In the genomic region with DNA sequence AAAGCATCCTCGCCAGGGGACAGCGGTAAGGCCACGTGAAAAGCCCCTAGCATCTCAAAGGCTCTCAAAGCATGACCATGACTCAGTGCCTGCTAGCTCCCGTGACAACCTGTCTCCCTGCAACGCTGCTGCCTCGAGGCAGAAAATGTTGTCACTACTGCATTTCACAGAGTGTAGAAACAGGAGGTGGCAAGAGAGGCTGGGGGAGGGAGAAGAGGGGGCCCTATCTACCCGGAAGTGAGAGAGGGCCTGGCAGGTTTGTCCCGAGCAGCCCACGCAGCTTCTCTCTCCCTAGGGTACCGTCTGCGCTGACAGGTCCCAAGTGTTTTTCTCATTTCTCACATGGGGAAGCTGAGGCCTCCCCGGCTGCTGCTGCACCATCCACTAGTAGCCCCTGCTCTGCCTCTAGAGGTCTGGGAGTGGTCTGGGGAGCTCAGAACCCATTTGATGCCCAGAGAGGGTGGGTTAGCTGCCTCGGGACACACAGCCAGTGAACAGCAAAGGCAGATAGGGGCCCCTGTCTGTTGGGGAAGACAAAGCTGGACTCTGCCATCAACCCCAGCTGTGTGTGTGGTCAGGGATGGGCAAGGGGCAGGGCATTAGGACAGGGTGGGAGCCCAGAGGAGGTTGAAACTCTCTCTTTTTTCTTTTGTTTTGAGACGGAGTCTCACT, we compare ENCODE assay signal across 13 cellular contexts. TPM values are rescaled to one million over a fixed set of nuclear protein-coding genes. Genes with fewer than 3 reads are reported as not detected.
A peak's percentile ranks its signal among the peaks of the same experiment; 100 is the strongest.
DNase-seq lines count a peak whose midpoint lies in the region; ATAC-seq and TF ChIP-seq lines count a peak whose summit lies in the region.
"Had no signal": no experiment of that assay in that cellular context is flagged by ENCODE, and none has a peak within 500 bp of the region (broad histone marks: within the 10 kb centered on the region; RNA-seq: fewer than 3 reads in every experiment).

No MANE protein-coding gene starts in this region.

- no peak for TF ChIP-seq CTCF in A673 (conservative IDR thresholded peaks at IDR 0.05; ENCODE audit: low read depth, low read length)

- DNase-seq in A673 (ENCODE audit: low spot score) (peak; percentile 47), ELF-1 (ENCODE audit: low read depth, low spot score) (peak; percentile 86), SK-MEL-5 (ENCODE audit: low read depth, low spot score) (peak; percentile 90), iris pigment epithelial cell (ENCODE audit: low read depth) (peak; percentile 28), medulla oblongata (ENCODE audit: extremely low spot score) (no peak), NCI-H82 treated with DMSO at 0.1 percent for 48 hours (lab: John Stamatoyannopoulos, UW; ENCODE audit: unreplicated experiment) (no peak)
- no peak for DNase-seq in stimulated activated CD4-positive, alpha-beta T cell treated with anti-CD3 and anti-CD28 coated beads, Interleukin-2, amount 100 ng/mL, for 24 hours
- DNase-seq: WERI-Rb-1 had no signal

- CTCF ChIA-PET in A673 (lab: Charles Lee), result no interaction called here

- no peaks in the 10 kb centered on the region for H3K36me3 ChIP-seq in A673 (ENCODE audit: insufficient read depth, low read length, poor library complexity, severe bottlenecking)
- H3K36me3 ChIP-seq: WERI-Rb-1 had no signal

- H3K27me3 ChIP-seq in A673 (replicated peaks; ENCODE audit: insufficient read depth, low read depth, low read length, poor library complexity), result peaks cover 7% of the 10 kb centered on the region

- no TSS peak for BruUV-seq in A673 (replicated peaks; lab: Mats Ljungman, UMichigan)

- in situ Hi-C loops in SK-MEL-5 (cut with HindIII; ENCODE audit: low pct_unique_long_range_greater_than_20kb, low sequenced_read_pairs), result no loop called here

- no peaks in the 10 kb centered on the region for H3K4me1 ChIP-seq in A673 (ENCODE audit: insufficient read depth, low read length, poor library complexity, severe bottlenecking)
- H3K4me1 ChIP-seq: parathyroid adenoma had no signal

- intact Hi-C loops in A673 (cut with micrococcal nuclease; ENCODE audit: unreplicated experiment), result no loop called here

- H3K9me3 ChIP-seq in A673 (ENCODE audit: low read depth, low read length, poor library complexity, severe bottlenecking), result no peaks in the 10 kb centered on the region

- POLR2A ChIA-PET in A673 (lab: Charles Lee; ENCODE audit: low non-redundant PET), result no interaction called here

- no peak overlapping the region for H3K4me3 ChIP-seq in A673 (ENCODE audit: low read depth, low read length, poor library complexity, severe bottlenecking)
- H3K4me3 ChIP-seq: GM23338 had no signal

- no peak for ATAC-seq in HG03520 (IDR thresholded peaks at IDR 0.05; ENCODE audit: unreplicated experiment)
- ATAC-seq: GM23338 had no signal

- no peak overlapping the region for H3K27ac ChIP-seq in A673 (ENCODE audit: low read depth, low read length, poor library complexity, severe bottlenecking)
- H3K27ac ChIP-seq: C4-2B, parathyroid adenoma, WERI-Rb-1 had no signal

RNA-seq across cellular contexts. Expression of gene TINCR, which starts 3.7 kb away (rescaled TPM):
- 0.34 and 0.90 TPM in 2 replicates for total RNA-seq in A673 (2021)
- total RNA-seq in SK-MEL-5 (2014; rRNA removed; shearing (Covaris generic)), result 4.9 TPM in 2 replicates
- 5.2 and 7.2 TPM in 2 replicates for polyA plus RNA-seq in SK-MEL-5 (2015; cell fraction: cytosol; rRNA removed)
- 0.79 and 3.3 TPM in 2 replicates for polyA plus RNA-seq in SK-MEL-5 (2015; cell fraction: nucleus; rRNA removed)
- polyA plus RNA-seq: IgD-negative memory B cell had no signal

RNA-seq across cellular contexts. Expression of gene SAFB2, which starts 58.5 kb away (rescaled TPM):
- total RNA-seq in A673 (2021), result 124 and 153 TPM in 2 replicates
- 10.9 and 18.9 TPM in 2 replicates for total RNA-seq in SK-MEL-5 (2014; rRNA removed; shearing (Covaris generic))
- polyA plus RNA-seq in SK-MEL-5 (2015; cell fraction: cytosol; rRNA removed), result 19.5 and 22.5 TPM in 2 replicates
- 73.0 and 111 TPM in 2 replicates for polyA plus RNA-seq in SK-MEL-5 (2015; cell fraction: nucleus; rRNA removed)

RNA-seq across cellular contexts. Expression of gene SAFB, which starts 58.8 kb away (rescaled TPM):
- total RNA-seq in A673 (2021), result 158 and 171 TPM in 2 replicates
- 16.7 and 27.5 TPM in 2 replicates for total RNA-seq in SK-MEL-5 (2014; rRNA removed; shearing (Covaris generic))
- polyA plus RNA-seq in SK-MEL-5 (2015; cell fraction: cytosol; rRNA removed), result 58.3 and 81.4 TPM in 2 replicates
- 119 and 153 TPM in 2 replicates for polyA plus RNA-seq in SK-MEL-5 (2015; cell fraction: nucleus; rRNA removed)

Comparison
In these comparisons a context has a peak if more than half of its experiments do, and no peak if none do; other contexts are left out.
1. DNase-seq: peak in A673 (single experiment), ELF-1 (single experiment), SK-MEL-5 (single experiment) and iris pigment epithelial cell (single experiment); none in medulla oblongata (single experiment), NCI-H82 treated with DMSO at 0.1 percent for 48 hours (single experiment) and stimulated activated CD4-positive, alpha-beta T cell treated with anti-CD3 and anti-CD28 coated beads, Interleukin-2, amount 100 ng/mL, for 24 hours (0 of 2).